In genomic region chr3:141876381-141876890, GRCh38 we compare ENCODE assay signal across 8 cellular contexts. TPM values are rescaled to one million over a fixed set of nuclear protein-coding genes. Genes with fewer than 3 reads are reported as not detected.
DNase-seq lines count a peak whose midpoint lies in the region; ATAC-seq and TF ChIP-seq lines count a peak whose summit lies in the region.

TSS of gene ATP1B3 (plus strand) at chr3:141876643. CDS start at chr3:141876802, 159 bp downstream.

- TF ChIP-seq CTCF in AG09319 (IDR thresholded peaks at IDR 0.05; ENCODE audit: low read depth, low read length) (no peak), colonic mucosa (IDR thresholded peaks at IDR 0.05) (no peak)

- H3K9me3 ChIP-seq in colonic mucosa = no peaks in the 10 kb centered on the region

- peak within 1 kb of the TSS; percentile 92 to 98 for H3K9ac ChIP-seq in colonic mucosa (ENCODE audit: low read depth in 2 of 2, low read length in 2 of 2)

- in situ Hi-C loops in GM18951 (cut with MboI; ENCODE audit: low sequenced_read_pairs, unreplicated experiment) = no loop called here

- no peaks in the 10 kb centered on the region for H3K27me3 ChIP-seq in colonic mucosa

- no peaks in the 10 kb centered on the region for H3K36me3 ChIP-seq in colonic mucosa

- peak; percentile 81 for ATAC-seq in HG03159 (IDR thresholded peaks at IDR 0.05; ENCODE audit: unreplicated experiment)

- DNase-seq in AG09319 (ENCODE audit: extremely low read depth, low read depth) (peak; percentile 64), NCI-H446 (lab: John Stamatoyannopoulos, UW) (peak; percentile 83 to 92), colonic mucosa (peak; percentile 89), left kidney (ENCODE audit: low read depth, low spot score) (peak; percentile 91)
- peak; percentile 76 to 80 for DNase-seq in activated CD4-positive, alpha-beta T cell treated with anti-CD3 and anti-CD28 coated beads for 4 hours
- peak; percentile 83 for DNase-seq in stimulated activated CD4-positive, alpha-beta T cell treated with anti-CD3 and anti-CD28 coated beads, Interleukin-1b, Interleukin-23, amount 100 ng/mL, for 48 hours

- H3K27ac ChIP-seq in colonic mucosa = peak within 1 kb of the TSS; percentile 99

- peak within 1 kb of the TSS; percentile 94 for H3K4me3 ChIP-seq in colonic mucosa

- TF ChIP-seq POLR2A in GM18951 (IDR thresholded peaks at IDR 0.05; ENCODE audit: extremely low read depth, insufficient read depth, insufficient read length) = peak; percentile 99

- intact Hi-C loops in colonic mucosa (cut with DNase I) = no loop called here

- H3K4me1 ChIP-seq in colonic mucosa = peaks cover 8% of the 10 kb centered on the region

RNA-seq across cellular contexts. Expression of gene ATP1B3, which starts in this region (rescaled TPM):
- 100 to 1,000 TPM; 231 to 374 TPM for total RNA-seq in colonic mucosa

Comparison
In these comparisons a context has a peak if more than half of its experiments do, and no peak if none do; other contexts are left out.
1. Peak in every context shown above with its lines: DNase-seq, ATAC-seq, H3K4me3 ChIP-seq and H3K27ac ChIP-seq.